13 cellular contexts compared by ENCODE assay signal in genomic region chr19:48309731-48310130, GRCh38. TPM values are rescaled to one million over a fixed set of nuclear protein-coding genes. Genes with fewer than 3 reads are reported as not detected.
DNase-seq lines count a peak whose midpoint lies in the region; ATAC-seq, FAIRE-seq and TF ChIP-seq lines count a peak whose summit lies in the region.
"Not testable (repeated sequence)": the region's sequence is repeated elsewhere in the genome, so short reads cannot be mapped to it uniquely, and the experiment has no call there.
"Had no signal": no experiment of that assay in that cellular context is flagged by ENCODE, and none has a peak within 500 bp of the region (broad histone marks: within the 10 kb centered on the region; RNA-seq: fewer than 3 reads in every experiment).

No MANE protein-coding gene starts in this region.

- peak overlapping the region; percentile 74 to 92 (median 81); a peak in 21 of 22 replicates for H3K4me2 ChIP-seq in BLaER1 treated with 17β-estradiol and CSF1 and Interleukin-3, amounts not matched to agents 10 nM and 100 nM
- H3K4me2 ChIP-seq in HepG2 (ENCODE audit: low read depth, low read length), result peak overlapping the region; percentile 96
- not testable (repeated sequence) for H3K4me2 ChIP-seq in parathyroid adenoma (ENCODE audit: low read length)

- H3K27me3 Mint-ChIP-seq in type B pancreatic cell, result not testable (repeated sequence)

- WGBS in adrenal gland, 4 donors, result 65 to 74% (median 67%) methylated on average over 4 to 5 of the region's 5 CpGs
- WGBS in esophagus squamous epithelium, 2 donors, result 39 to 67% methylated on average over 2 to 3 of the region's 5 CpGs
- WGBS in heart left ventricle, 4 donors, result 47 to 65% (median 57%) methylated on average over 5 of the region's 5 CpGs
- WGBS in HepG2 (ENCODE audit: low lambda C conversion rate), result 14% methylated on average over 2 of the region's 5 CpGs

- DNase-seq in adrenal gland; esophagus squamous epithelium (lab: John Stamatoyannopoulos, UW); heart left ventricle; HepG2 (ENCODE audit: low spot score); stimulated activated effector memory CD8-positive, alpha-beta T cell treated with anti-CD3 and anti-CD28 coated beads, Interleukin-12 subunit alpha, Interleukin-12 subunit beta, amount 100 ng/mL, for 72 hours (ENCODE audit: low spot score in 2 of 2); type B pancreatic cell (ENCODE audit: extremely low spot score, unreplicated experiment): not testable (repeated sequence)

- not testable (repeated sequence) for H2AFZ ChIP-seq in HepG2 (ENCODE audit: low read length)
- peak overlapping the region; percentile 76 for H2AFZ ChIP-seq in parathyroid adenoma

- TF ChIP-seq CTCF in adrenal gland (IDR thresholded peaks at IDR 0.05); esophagus squamous epithelium (IDR thresholded peaks at IDR 0.05); HepG2 (CRISPR knock-in tag; IDR thresholded peaks at IDR 0.05); parathyroid adenoma (IDR thresholded peaks at IDR 0.05); type B pancreatic cell (conservative IDR thresholded peaks at IDR 0.05): not testable (repeated sequence)
- peak in 1 of 12 donors; percentile 1 for TF ChIP-seq CTCF in heart left ventricle (IDR thresholded peaks at IDR 0.05)

- H3K9ac ChIP-seq in BLaER1 treated with 17β-estradiol and CSF1 and Interleukin-3, amounts not matched to agents 10 nM and 100 nM, result peak overlapping the region in 8 of 11 experiments; percentile 49 to 74 (median 58); a peak in 14 of 22 replicates
- H3K9ac ChIP-seq in HepG2 (ENCODE audit: insufficient read depth, low read depth, low read length); parathyroid adenoma: not testable (repeated sequence)

- not testable (repeated sequence) for H4K20me1 ChIP-seq in BLaER1 treated with 17β-estradiol and CSF1 and Interleukin-3, amounts not matched to agents 10 nM and 100 nM; HepG2 (ENCODE audit: insufficient read depth, low read length)

- H3K9me3 Mint-ChIP-seq in stimulated activated effector memory CD8-positive, alpha-beta T cell treated with anti-CD3 and anti-CD28 coated beads, Interleukin-12 subunit alpha, Interleukin-12 subunit beta, amount 100 ng/mL, for 72 hours; type B pancreatic cell: not testable (repeated sequence)

- H3K4me3 ChIP-seq in BLaER1 treated with 17β-estradiol and CSF1 and Interleukin-3, amounts not matched to agents 10 nM and 100 nM, result peak overlapping the region in 4 of 10 experiments; percentile 14 to 40 (median 20); a peak in 2 of 20 replicates
- not testable (repeated sequence) for H3K4me3 ChIP-seq in adrenal gland; esophagus squamous epithelium; heart left ventricle; parathyroid adenoma (ENCODE audit: low read depth, low read length)
- H3K4me3 ChIP-seq in HepG2 (replicated peaks in 1 of 3; ENCODE audit: insufficient read depth in 1 of 3, low read depth in 2 of 3, low read length in 3 of 3), result 0 out of 6 replicates have a peak overlapping the region, but pooled peaks of 1 of the 3 experiments have one; percentile 75

- not testable (repeated sequence) for H3K4me1 Mint-ChIP-seq in stimulated activated effector memory CD8-positive, alpha-beta T cell treated with anti-CD3 and anti-CD28 coated beads, Interleukin-12 subunit alpha, Interleukin-12 subunit beta, amount 100 ng/mL, for 72 hours
- peaks cover 16% of the 10 kb centered on the region for H3K4me1 Mint-ChIP-seq in type B pancreatic cell (ENCODE audit: unreplicated experiment)

- TF ChIP-seq RAD21 in HepG2 (CRISPR knock-in tag; IDR thresholded peaks at IDR 0.05), result not testable (repeated sequence)

- not testable (repeated sequence) for H3K36me3 ChIP-seq in BLaER1 treated with 17β-estradiol and CSF1 and Interleukin-3, amounts not matched to agents 10 nM and 100 nM; adrenal gland (replicated peaks in 1 of 2); esophagus squamous epithelium; heart left ventricle; HepG2 (replicated peaks in 1 of 2; ENCODE audit: control insufficient read depth in 1 of 2, insufficient read depth in 2 of 2, low read length in 2 of 2); parathyroid adenoma (ENCODE audit: control insufficient read depth, insufficient read depth, low read length)

- not testable (repeated sequence) for H3K27me3 ChIP-seq in BLaER1 treated with 17β-estradiol and CSF1 and Interleukin-3, amounts not matched to agents 10 nM and 100 nM; adrenal gland; esophagus squamous epithelium; heart left ventricle; parathyroid adenoma (ENCODE audit: control insufficient read depth, insufficient read depth, low read length)
- H3K27me3 ChIP-seq in HepG2 (ENCODE audit: control insufficient read depth in 1 of 2, insufficient read depth in 2 of 2, low read length in 2 of 2), result peaks cover 0 to 15% of the 10 kb centered on the region in 2 experiments; a peak in 3 of 5 replicates

- FAIRE-seq in HepG2 (lab: Jason Lieb, UNC), result not testable (repeated sequence)

- not testable (repeated sequence) for H3K79me2 ChIP-seq in HepG2 (ENCODE audit: insufficient read depth, low read length); parathyroid adenoma

- H3K4me3 Mint-ChIP-seq in stimulated activated effector memory CD8-positive, alpha-beta T cell treated with anti-CD3 and anti-CD28 coated beads, Interleukin-12 subunit alpha, Interleukin-12 subunit beta, amount 100 ng/mL, for 72 hours; type B pancreatic cell: not testable (repeated sequence)

- TF ChIP-seq POLR2A in adrenal gland (IDR thresholded peaks at IDR 0.05); esophagus squamous epithelium (IDR thresholded peaks at IDR 0.05); heart left ventricle (IDR thresholded peaks at IDR 0.05); HepG2 (IDR thresholded peaks at IDR 0.05; ENCODE audit: insufficient read depth in 1 of 2, low read depth in 2 of 2, low read length in 2 of 2): not testable (repeated sequence)

- H3K4me1 ChIP-seq in BLaER1 treated with 17β-estradiol and CSF1 and Interleukin-3, amounts not matched to agents 10 nM and 100 nM, result peaks cover 16 to 67% (median 37%) of the 10 kb centered on the region in 10 experiments
- H3K4me1 ChIP-seq in adrenal gland (replicated peaks in 1 of 2), result not testable (repeated sequence)
- H3K4me1 ChIP-seq in esophagus squamous epithelium (peaks cover 8 to 23% (median 12%) of the 10 kb centered on the region in 3 donors), heart left ventricle (peaks cover 0 to 26% (median 15%) of the 10 kb centered on the region in 12 donors), HepG2 (ENCODE audit: insufficient read depth, low read length) (peaks cover 30% of the 10 kb centered on the region), parathyroid adenoma (peaks cover 15% of the 10 kb centered on the region)

- in situ Hi-C loops in HepG2 (cut with HindIII; ENCODE audit: extremely low pct_ligation_motif_present, low pct_unique_long_range_greater_than_20kb), result loop anchor here (5.0 to 10.0 kb wide), 2 partner anchors 37 to 275 kb away; partner anchors contain the start of gene ZNF114

- H3K27ac Mint-ChIP-seq in stimulated activated effector memory CD8-positive, alpha-beta T cell treated with anti-CD3 and anti-CD28 coated beads, Interleukin-12 subunit alpha, Interleukin-12 subunit beta, amount 100 ng/mL, for 72 hours, result peak overlapping the region; percentile 45
- H3K27ac Mint-ChIP-seq in type B pancreatic cell, result peak overlapping the region; percentile 9

- CTCF ChIA-PET in HepG2 (lab: Yijun Ruan, JAX; ENCODE audit: low intra/inter-chr PET ratio, low total read pairs), result interaction anchor here (0.7 to 2.0 kb wide), 2 partner anchors 18 to 38 kb away, joined by 3 to 8 read pairs; no protein-coding TSS in a partner anchor

- H3K27ac ChIP-seq in BLaER1 treated with 17β-estradiol and CSF1 and Interleukin-3, amounts not matched to agents 10 nM and 100 nM, result peak overlapping the region in 8 of 11 experiments; percentile 56 to 82 (median 66); a peak in 13 of 22 replicates
- H3K27ac ChIP-seq in adrenal gland (peak overlapping the region in 4 of 5 donors; percentile 14 to 45 (median 32)), esophagus squamous epithelium (peak overlapping the region in 3 of 4 donors; percentile 14 to 38 (median 36)), heart left ventricle (peak overlapping the region in 10 of 12 donors; percentile 53 to 76 (median 67)), parathyroid adenoma (peak overlapping the region; percentile 33)
- not testable (repeated sequence) for H3K27ac ChIP-seq in HepG2 (ENCODE audit: extremely low read length, insufficient read depth, low read length)

- not testable (repeated sequence) for H3K36me3 Mint-ChIP-seq in stimulated activated effector memory CD8-positive, alpha-beta T cell treated with anti-CD3 and anti-CD28 coated beads, Interleukin-12 subunit alpha, Interleukin-12 subunit beta, amount 100 ng/mL, for 72 hours; type B pancreatic cell

- not testable (repeated sequence) for BruUV-seq in HepG2 (replicated peaks; lab: Mats Ljungman, UMichigan)

- intact Hi-C loops in adrenal gland (cut with DNase I) (loop anchor here in 1 of 2 donors (10.0 kb wide), 1 partner anchor 275 kb away; no protein-coding TSS in a partner anchor), heart left ventricle (cut with DNase I) (loop anchor here in 5 of 10 donors (5.0 to 10.0 kb wide), 2 partner anchors 37 to 275 kb away; partner anchors contain the start of gene ZNF114 (in 1 of the 5)), HepG2 (cut with micrococcal nuclease; ENCODE audit: unreplicated experiment) (loop anchor here (1.0 to 10.0 kb wide), 2 partner anchors 42 to 275 kb away; no protein-coding TSS in a partner anchor)
- intact Hi-C loops in esophagus squamous epithelium (cut with DNase I), result not testable (repeated sequence)

- POLR2A ChIA-PET in HepG2 (lab: Yijun Ruan, JAX), result interaction anchor here (0.6 to 1.7 kb wide), 8 partner anchors 14 to 254 kb away, joined by 3 to 5 read pairs (median 4); partner anchors contain the start of genes SYNGR4 and TMEM143

- not testable (repeated sequence) for H3K9me3 ChIP-seq in BLaER1 treated with 17β-estradiol and CSF1 and Interleukin-3, amounts not matched to agents 10 nM and 100 nM (replicated peaks in 1 of 11); adrenal gland (replicated peaks in 1 of 3); esophagus squamous epithelium; heart left ventricle; HepG2 (ENCODE audit: low read length); parathyroid adenoma (ENCODE audit: control insufficient read depth, low read length)

- ATAC-seq in heart left ventricle, result peak in 1 of 4 donors; percentile 18
- ATAC-seq in HepG2; stimulated activated effector memory CD8-positive, alpha-beta T cell treated with anti-CD3 and anti-CD28 coated beads, Interleukin-12 subunit alpha, Interleukin-12 subunit beta, amount 100 ng/mL, for 72 hours: not testable (repeated sequence)

- not testable (repeated sequence) for TF ChIP-seq EP300 in HepG2 (IDR thresholded peaks at IDR 0.05; ENCODE audit: low read depth in 2 of 2, low read length in 2 of 2); HepG2 (CRISPR knock-in tag; IDR thresholded peaks at IDR 0.05; ENCODE audit: borderline replicate concordance)

RNA-seq across cellular contexts. Expression of gene EMP3, which starts 15.6 kb away (rescaled TPM):
- total RNA-seq in adrenal gland (100 to 1,000 TPM in 4 of 8 donors, 10 to 100 TPM in 4; 20.6 to 118 (median 103) TPM), esophagus squamous epithelium (10 to 100 TPM in 1 of 4 donors, 1 to 10 TPM in 3; 2.0 to 23.7 (median 6.0) TPM), heart left ventricle (100 to 1,000 TPM in 1 of 9 donors, 10 to 100 TPM in 8; 17.7 to 105 (median 57.8) TPM), HepG2 (2016; rRNA removed; fragmentation: Illumina TruSeq; extraction: Trizol) (1.6 and 2.2 TPM in 2 replicates), type B pancreatic cell (ENCODE audit: low replicate concordance) (3.8 and 47.8 TPM in 2 replicates)
- polyA plus RNA-seq in adrenal gland (100 to 1,000 TPM in 2 of 3 donors, 10 to 100 TPM in 1; 63.9 to 409 (median 315) TPM), heart left ventricle (10 to 100 TPM; 60.5 to 91.9 TPM), HepG2 (2011; rRNA removed) (7.8 and 9.4 TPM in 2 replicates)
- 2.2 and 3.4 TPM in 2 replicates for total RNA-seq in HepG2 (2016; cell fraction: cytosol; rRNA removed; fragmentation: Illumina TruSeq; extraction: Trizol; ENCODE audit: low read depth)
- total RNA-seq in HepG2 (2016; cell fraction: insoluble cytoplasmic fraction; rRNA removed; fragmentation: Illumina TruSeq; extraction: Trizol), result 2.7 and 3.2 TPM in 2 replicates
- total RNA-seq in HepG2 (2016; cell fraction: membrane; rRNA removed; fragmentation: Illumina TruSeq; extraction: Trizol), result 0.96 and 1.1 TPM in 2 replicates
- total RNA-seq in HepG2 (2016; cell fraction: nucleus; rRNA removed; fragmentation: Illumina TruSeq; extraction: Trizol), result 3.0 and 4.7 TPM in 2 replicates
- 10.0 and 10.8 TPM in 2 replicates for polyA plus RNA-seq in HepG2 (2011; cell fraction: cytosol; rRNA removed)
- polyA plus RNA-seq in HepG2 (2011; cell fraction: nucleus; rRNA removed), result 3.4 and 3.5 TPM in 2 replicates
- 4.8 and 7.1 TPM in 2 replicates for polyA plus RNA-seq in HepG2 (2012)
- 4.6 and 4.7 TPM in 2 replicates for polyA plus RNA-seq in HepG2 (2016; cell fraction: cytosol; fragmentation: Illumina TruSeq; extraction: Trizol; ENCODE audit: low read depth)
- 1.7 and 2.4 TPM in 2 replicates for polyA plus RNA-seq in HepG2 (2016; cell fraction: insoluble cytoplasmic fraction; fragmentation: Illumina TruSeq; extraction: Trizol; ENCODE audit: low read depth)
- 3.2 and 3.6 TPM in 2 replicates for polyA plus RNA-seq in HepG2 (2016; cell fraction: membrane; fragmentation: Illumina TruSeq; extraction: Trizol; ENCODE audit: low read depth)
- polyA plus RNA-seq in HepG2 (2016; cell fraction: nucleus; fragmentation: Illumina TruSeq; extraction: Trizol; ENCODE audit: insufficient read depth, low read depth), result 7.0 TPM in 2 replicates
- polyA minus RNA-seq in HepG2 (2011; rRNA and poly(A)+ RNA removed; ENCODE audit: low replicate concordance), result 11.4 and 319 TPM in 2 replicates
- polyA minus RNA-seq in HepG2 (2011; cell fraction: cytosol; rRNA and poly(A)+ RNA removed), result 2.8 and 3.1 TPM in 2 replicates
- 2.0 and 4.0 TPM in 2 replicates for polyA minus RNA-seq in HepG2 (2011; cell fraction: nucleus; rRNA and poly(A)+ RNA removed)

RNA-seq across cellular contexts. Expression of gene ZNF114, which starts 39.9 kb away (rescaled TPM):
- total RNA-seq in adrenal gland, result under 1 TPM in 7 of 8 donors, not detected in 1; 0.18 to 0.78 (median 0.58) TPM
- polyA plus RNA-seq in adrenal gland, result under 1 TPM; 0.07 to 0.16 (median 0.10) TPM
- total RNA-seq in esophagus squamous epithelium, result not detected
- total RNA-seq in heart left ventricle, result 1 to 10 TPM in 1 of 9 donors, under 1 TPM in 6, not detected in 2; 0.16 to 1.5 (median 0.32) TPM
- 1 to 10 TPM in 1 of 2 donors, under 1 TPM in 1; 0.19 to 1.0 TPM for polyA plus RNA-seq in heart left ventricle
- 13.3 and 18.0 TPM in 2 replicates for total RNA-seq in HepG2 (2016; rRNA removed; fragmentation: Illumina TruSeq; extraction: Trizol)
- 4.1 and 5.6 TPM in 2 replicates for total RNA-seq in HepG2 (2016; cell fraction: cytosol; rRNA removed; fragmentation: Illumina TruSeq; extraction: Trizol; ENCODE audit: low read depth)
- total RNA-seq in HepG2 (2016; cell fraction: insoluble cytoplasmic fraction; rRNA removed; fragmentation: Illumina TruSeq; extraction: Trizol), result 13.4 and 17.1 TPM in 2 replicates
- 9.9 and 12.6 TPM in 2 replicates for total RNA-seq in HepG2 (2016; cell fraction: membrane; rRNA removed; fragmentation: Illumina TruSeq; extraction: Trizol)
- 7.2 and 8.3 TPM in 2 replicates for total RNA-seq in HepG2 (2016; cell fraction: nucleus; rRNA removed; fragmentation: Illumina TruSeq; extraction: Trizol)
- polyA plus RNA-seq in HepG2 (2011; rRNA removed), result 2.1 and 3.4 TPM in 2 replicates
- polyA plus RNA-seq in HepG2 (2011; cell fraction: cytosol; rRNA removed), result 2.4 and 3.1 TPM in 2 replicates
- polyA plus RNA-seq in HepG2 (2011; cell fraction: nucleus; rRNA removed), result 1.5 and 2.4 TPM in 2 replicates
- polyA plus RNA-seq in HepG2 (2012), result 1.7 TPM in 2 replicates
- 0.91 and 1.1 TPM in 2 replicates for polyA plus RNA-seq in HepG2 (2016; cell fraction: cytosol; fragmentation: Illumina TruSeq; extraction: Trizol; ENCODE audit: low read depth)
- 11.6 and 12.0 TPM in 2 replicates for polyA plus RNA-seq in HepG2 (2016; cell fraction: insoluble cytoplasmic fraction; fragmentation: Illumina TruSeq; extraction: Trizol; ENCODE audit: low read depth)
- 2.7 and 3.7 TPM in 2 replicates for polyA plus RNA-seq in HepG2 (2016; cell fraction: membrane; fragmentation: Illumina TruSeq; extraction: Trizol; ENCODE audit: low read depth)
- 14.1 and 14.6 TPM in 2 replicates for polyA plus RNA-seq in HepG2 (2016; cell fraction: nucleus; fragmentation: Illumina TruSeq; extraction: Trizol; ENCODE audit: insufficient read depth, low read depth)
- polyA minus RNA-seq in HepG2 (2011; rRNA and poly(A)+ RNA removed; ENCODE audit: low replicate concordance), result 4.2 and 4.6 TPM in 2 replicates
- polyA minus RNA-seq in HepG2 (2011; cell fraction: cytosol; rRNA and poly(A)+ RNA removed), result 3.3 and 6.2 TPM in 2 replicates
- 6.3 and 7.2 TPM in 2 replicates for polyA minus RNA-seq in HepG2 (2011; cell fraction: nucleus; rRNA and poly(A)+ RNA removed)
- total RNA-seq in type B pancreatic cell (ENCODE audit: low replicate concordance), result 1.5 and 7.4 TPM in 2 replicates
- total RNA-seq: CD4-positive, CD25-positive, alpha-beta regulatory T cell had no signal
- polyA plus RNA-seq: CD4-positive, CD25-positive, alpha-beta regulatory T cell; CD8-positive, alpha-beta memory T cell had no signal

RNA-seq across cellular contexts. Expression of gene TMEM143, which starts 54.0 kb away (rescaled TPM):
- total RNA-seq in adrenal gland, result 10 to 100 TPM in 6 of 8 donors, 1 to 10 TPM in 2; 3.3 to 26.3 (median 12.7) TPM
- polyA plus RNA-seq in adrenal gland, result 10 to 100 TPM in 2 of 3 donors, 1 to 10 TPM in 1; 9.6 to 26.5 (median 20.1) TPM
- 1 to 10 TPM; 3.2 to 9.3 (median 6.2) TPM for total RNA-seq in esophagus squamous epithelium
- total RNA-seq in heart left ventricle, result 10 to 100 TPM; 28.3 to 96.1 (median 66.2) TPM
- 10 to 100 TPM; 12.9 to 41.0 TPM for polyA plus RNA-seq in heart left ventricle
- 4.7 and 7.7 TPM in 2 replicates for total RNA-seq in HepG2 (2016; rRNA removed; fragmentation: Illumina TruSeq; extraction: Trizol)
- 6.3 and 6.6 TPM in 2 replicates for total RNA-seq in HepG2 (2016; cell fraction: cytosol; rRNA removed; fragmentation: Illumina TruSeq; extraction: Trizol; ENCODE audit: low read depth)
- total RNA-seq in HepG2 (2016; cell fraction: insoluble cytoplasmic fraction; rRNA removed; fragmentation: Illumina TruSeq; extraction: Trizol), result 5.2 and 7.2 TPM in 2 replicates
- total RNA-seq in HepG2 (2016; cell fraction: membrane; rRNA removed; fragmentation: Illumina TruSeq; extraction: Trizol), result 8.4 and 8.9 TPM in 2 replicates
- total RNA-seq in HepG2 (2016; cell fraction: nucleus; rRNA removed; fragmentation: Illumina TruSeq; extraction: Trizol), result 12.3 and 12.5 TPM in 2 replicates
- polyA plus RNA-seq in HepG2 (2011; rRNA removed), result 10.8 and 11.3 TPM in 2 replicates
- 4.8 and 6.8 TPM in 2 replicates for polyA plus RNA-seq in HepG2 (2011; cell fraction: cytosol; rRNA removed)
- 44.7 and 61.9 TPM in 2 replicates for polyA plus RNA-seq in HepG2 (2011; cell fraction: nucleus; rRNA removed)
- polyA plus RNA-seq in HepG2 (2012), result 6.3 and 8.2 TPM in 2 replicates
- polyA plus RNA-seq in HepG2 (2016; cell fraction: cytosol; fragmentation: Illumina TruSeq; extraction: Trizol; ENCODE audit: low read depth), result 5.4 and 9.0 TPM in 2 replicates
- polyA plus RNA-seq in HepG2 (2016; cell fraction: insoluble cytoplasmic fraction; fragmentation: Illumina TruSeq; extraction: Trizol; ENCODE audit: low read depth), result 7.0 and 9.4 TPM in 2 replicates
- polyA plus RNA-seq in HepG2 (2016; cell fraction: membrane; fragmentation: Illumina TruSeq; extraction: Trizol; ENCODE audit: low read depth), result 8.9 and 11.6 TPM in 2 replicates
- polyA plus RNA-seq in HepG2 (2016; cell fraction: nucleus; fragmentation: Illumina TruSeq; extraction: Trizol; ENCODE audit: insufficient read depth, low read depth), result 30.1 and 34.3 TPM in 2 replicates
- 13.7 and 18.8 TPM in 2 replicates for polyA minus RNA-seq in HepG2 (2011; rRNA and poly(A)+ RNA removed; ENCODE audit: low replicate concordance)
- 10.2 and 11.4 TPM in 2 replicates for polyA minus RNA-seq in HepG2 (2011; cell fraction: cytosol; rRNA and poly(A)+ RNA removed)
- 10.4 and 12.7 TPM in 2 replicates for polyA minus RNA-seq in HepG2 (2011; cell fraction: nucleus; rRNA and poly(A)+ RNA removed)
- total RNA-seq in type B pancreatic cell (ENCODE audit: low replicate concordance), result 8.6 and 12.8 TPM in 2 replicates

RNA-seq across cellular contexts. Expression of gene CARD8, which starts 54.0 kb away (rescaled TPM):
- total RNA-seq in adrenal gland (10 to 100 TPM; 14.1 to 45.3 (median 32.1) TPM), esophagus squamous epithelium (10 to 100 TPM in 3 of 4 donors, 1 to 10 TPM in 1; 9.7 to 21.9 (median 11.3) TPM), heart left ventricle (10 to 100 TPM; 18.3 to 49.0 (median 28.8) TPM), HepG2 (2016; rRNA removed; fragmentation: Illumina TruSeq; extraction: Trizol) (19.2 and 22.6 TPM in 2 replicates), type B pancreatic cell (ENCODE audit: low replicate concordance) (21.9 and 50.4 TPM in 2 replicates)
- polyA plus RNA-seq in adrenal gland (10 to 100 TPM; 30.0 to 48.3 (median 33.7) TPM), heart left ventricle (10 to 100 TPM; 22.6 to 23.1 TPM), HepG2 (2011; rRNA removed) (12.6 and 15.0 TPM in 2 replicates)
- total RNA-seq in HepG2 (2016; cell fraction: cytosol; rRNA removed; fragmentation: Illumina TruSeq; extraction: Trizol; ENCODE audit: low read depth), result 10.5 and 12.2 TPM in 2 replicates
- total RNA-seq in HepG2 (2016; cell fraction: insoluble cytoplasmic fraction; rRNA removed; fragmentation: Illumina TruSeq; extraction: Trizol), result 20.3 and 22.0 TPM in 2 replicates
- total RNA-seq in HepG2 (2016; cell fraction: membrane; rRNA removed; fragmentation: Illumina TruSeq; extraction: Trizol), result 14.9 and 16.2 TPM in 2 replicates
- total RNA-seq in HepG2 (2016; cell fraction: nucleus; rRNA removed; fragmentation: Illumina TruSeq; extraction: Trizol), result 27.3 and 27.4 TPM in 2 replicates
- 6.0 and 6.2 TPM in 2 replicates for polyA plus RNA-seq in HepG2 (2011; cell fraction: cytosol; rRNA removed)
- 55.7 and 59.6 TPM in 2 replicates for polyA plus RNA-seq in HepG2 (2011; cell fraction: nucleus; rRNA removed)
- 15.3 and 16.1 TPM in 2 replicates for polyA plus RNA-seq in HepG2 (2012)
- polyA plus RNA-seq in HepG2 (2016; cell fraction: cytosol; fragmentation: Illumina TruSeq; extraction: Trizol; ENCODE audit: low read depth), result 8.2 and 8.4 TPM in 2 replicates
- polyA plus RNA-seq in HepG2 (2016; cell fraction: insoluble cytoplasmic fraction; fragmentation: Illumina TruSeq; extraction: Trizol; ENCODE audit: low read depth), result 18.5 and 19.2 TPM in 2 replicates
- 9.8 TPM in 2 replicates for polyA plus RNA-seq in HepG2 (2016; cell fraction: membrane; fragmentation: Illumina TruSeq; extraction: Trizol; ENCODE audit: low read depth)
- polyA plus RNA-seq in HepG2 (2016; cell fraction: nucleus; fragmentation: Illumina TruSeq; extraction: Trizol; ENCODE audit: insufficient read depth, low read depth), result 40.8 and 46.1 TPM in 2 replicates
- 11.4 and 14.4 TPM in 2 replicates for polyA minus RNA-seq in HepG2 (2011; rRNA and poly(A)+ RNA removed; ENCODE audit: low replicate concordance)
- polyA minus RNA-seq in HepG2 (2011; cell fraction: cytosol; rRNA and poly(A)+ RNA removed), result 6.8 and 7.5 TPM in 2 replicates
- 61.5 and 62.0 TPM in 2 replicates for polyA minus RNA-seq in HepG2 (2011; cell fraction: nucleus; rRNA and poly(A)+ RNA removed)

RNA-seq across cellular contexts. Expression of gene SYNGR4, which starts 54.4 kb away (rescaled TPM):
- not detected for total RNA-seq in adrenal gland
- under 1 TPM in 1 of 3 donors, not detected in 2; 0.13 TPM for polyA plus RNA-seq in adrenal gland
- not detected for total RNA-seq in esophagus squamous epithelium
- not detected for total RNA-seq in heart left ventricle
- polyA plus RNA-seq in heart left ventricle, result not detected
- not detected in 2 replicates for total RNA-seq in HepG2 (2016; rRNA removed; fragmentation: Illumina TruSeq; extraction: Trizol)
- not detected in 2 replicates for total RNA-seq in HepG2 (2016; cell fraction: cytosol; rRNA removed; fragmentation: Illumina TruSeq; extraction: Trizol; ENCODE audit: low read depth)
- total RNA-seq in HepG2 (2016; cell fraction: insoluble cytoplasmic fraction; rRNA removed; fragmentation: Illumina TruSeq; extraction: Trizol), result not detected in 2 replicates
- not detected in 2 replicates for total RNA-seq in HepG2 (2016; cell fraction: membrane; rRNA removed; fragmentation: Illumina TruSeq; extraction: Trizol)
- total RNA-seq in HepG2 (2016; cell fraction: nucleus; rRNA removed; fragmentation: Illumina TruSeq; extraction: Trizol), result not detected in 2 replicates
- polyA plus RNA-seq in HepG2 (2011; rRNA removed), result not detected in 2 replicates
- not detected in 2 replicates for polyA plus RNA-seq in HepG2 (2011; cell fraction: cytosol; rRNA removed)
- polyA plus RNA-seq in HepG2 (2011; cell fraction: nucleus; rRNA removed), result not detected in 2 replicates
- polyA plus RNA-seq in HepG2 (2012), result not detected in 2 replicates
- not detected in 2 replicates for polyA plus RNA-seq in HepG2 (2016; cell fraction: cytosol; fragmentation: Illumina TruSeq; extraction: Trizol; ENCODE audit: low read depth)
- polyA plus RNA-seq in HepG2 (2016; cell fraction: insoluble cytoplasmic fraction; fragmentation: Illumina TruSeq; extraction: Trizol; ENCODE audit: low read depth), result not detected in 2 replicates
- polyA plus RNA-seq in HepG2 (2016; cell fraction: membrane; fragmentation: Illumina TruSeq; extraction: Trizol; ENCODE audit: low read depth), result not detected in 2 replicates
- not detected in 2 replicates for polyA plus RNA-seq in HepG2 (2016; cell fraction: nucleus; fragmentation: Illumina TruSeq; extraction: Trizol; ENCODE audit: insufficient read depth, low read depth)
- 1.4 TPM in 1 of 2 replicates, not detected in the other for polyA minus RNA-seq in HepG2 (2011; rRNA and poly(A)+ RNA removed; ENCODE audit: low replicate concordance)
- not detected in 2 replicates for polyA minus RNA-seq in HepG2 (2011; cell fraction: cytosol; rRNA and poly(A)+ RNA removed)
- not detected in 2 replicates for polyA minus RNA-seq in HepG2 (2011; cell fraction: nucleus; rRNA and poly(A)+ RNA removed)
- not detected in 2 replicates for total RNA-seq in type B pancreatic cell (ENCODE audit: low replicate concordance)
- total RNA-seq: A673; CD4-positive, CD25-positive, alpha-beta regulatory T cell; CD8-positive, alpha-beta memory T cell; H1 had no signal
- polyA plus RNA-seq: AG04450; CD4-positive, CD25-positive, alpha-beta regulatory T cell; CD8-positive, alpha-beta memory T cell had no signal
